ENCODE assay signal across 15 cellular contexts in genomic region chr2:239940861-239941570, GRCh38.
"Had no signal": no experiment of that assay in that cellular context is flagged by ENCODE, and none has a peak within 500 bp of the region (broad histone marks: within the 10 kb centered on the region; RNA-seq: fewer than 3 reads in every experiment).

No MANE protein-coding gene starts in this region.

- H3K27ac ChIP-seq: cardiac muscle cell, colonic mucosa, gastrocnemius medialis, SJCRH30, tibial artery had no signal

- H3K36me3 Mint-ChIP-seq: activated CD8-positive, alpha-beta memory T cell treated with anti-CD3 and anti-CD28 coated beads, Interleukin-2, amount 10 ng/mL, durations not matched to agents 7 days and 5 days had no signal

- FAIRE-seq: astrocyte, small intestine had no signal

- DNase-seq: activated CD4-positive, alpha-beta T cell treated with anti-CD3 and anti-CD28 coated beads, Interleukin-2, amount 50 U/mL, for 4 hours; activated CD8-positive, alpha-beta memory T cell treated with anti-CD3 and anti-CD28 coated beads, Interleukin-2, amount 10 ng/mL, durations not matched to agents 7 days and 5 days; activated T-cell treated with anti-CD3 and anti-CD28 coated beads, Interleukin-2, amount 50 U/mL, for 48 hours; colonic mucosa; effector CD4-positive, alpha-beta T cell; nephron progenitor cell; SJCRH30; small intestine; SW 1271 had no signal

- ATAC-seq: activated CD8-positive, alpha-beta memory T cell treated with anti-CD3 and anti-CD28 coated beads, Interleukin-2, amount 10 ng/mL, durations not matched to agents 7 days and 5 days; gastrocnemius medialis had no signal

- H3K27ac Mint-ChIP-seq: activated CD8-positive, alpha-beta memory T cell treated with anti-CD3 and anti-CD28 coated beads, Interleukin-2, amount 10 ng/mL, durations not matched to agents 7 days and 5 days; memory B cell; nephron progenitor cell; T-helper 2 cell treated with Interferon-gamma antibody and Interleukin-4, amounts not matched to agents 5 μg/mL and 100 μg/mL, for 36 hours had no signal

- H3K4me1 ChIP-seq: colonic mucosa, gastrocnemius medialis, tibial artery had no signal

- H3K36me3 ChIP-seq: cardiac muscle cell, colonic mucosa, gastrocnemius medialis, SJCRH30 had no signal

- H3K27me3 Mint-ChIP-seq: activated CD8-positive, alpha-beta memory T cell treated with anti-CD3 and anti-CD28 coated beads, Interleukin-2, amount 10 ng/mL, durations not matched to agents 7 days and 5 days; memory B cell had no signal

- H3K4me3 Mint-ChIP-seq: activated CD8-positive, alpha-beta memory T cell treated with anti-CD3 and anti-CD28 coated beads, Interleukin-2, amount 10 ng/mL, durations not matched to agents 7 days and 5 days; memory B cell; nephron progenitor cell; T-helper 2 cell treated with Interferon-gamma antibody and Interleukin-4, amounts not matched to agents 5 μg/mL and 100 μg/mL, for 36 hours had no signal

- H3K9me3 ChIP-seq: colonic mucosa, gastrocnemius medialis, SJCRH30, tibial artery had no signal

- H3K4me3 ChIP-seq: cardiac muscle cell, colonic mucosa, gastrocnemius medialis, SJCRH30, tibial artery had no signal

- H3K27me3 ChIP-seq: cardiac muscle cell, colonic mucosa, gastrocnemius medialis, SJCRH30, tibial artery had no signal

- H3K9me3 Mint-ChIP-seq: memory B cell; nephron progenitor cell; T-helper 2 cell treated with Interferon-gamma antibody and Interleukin-4, amounts not matched to agents 5 μg/mL and 100 μg/mL, for 36 hours had no signal
